ENCODE assay signal across 9 cellular contexts in the genomic region with DNA sequence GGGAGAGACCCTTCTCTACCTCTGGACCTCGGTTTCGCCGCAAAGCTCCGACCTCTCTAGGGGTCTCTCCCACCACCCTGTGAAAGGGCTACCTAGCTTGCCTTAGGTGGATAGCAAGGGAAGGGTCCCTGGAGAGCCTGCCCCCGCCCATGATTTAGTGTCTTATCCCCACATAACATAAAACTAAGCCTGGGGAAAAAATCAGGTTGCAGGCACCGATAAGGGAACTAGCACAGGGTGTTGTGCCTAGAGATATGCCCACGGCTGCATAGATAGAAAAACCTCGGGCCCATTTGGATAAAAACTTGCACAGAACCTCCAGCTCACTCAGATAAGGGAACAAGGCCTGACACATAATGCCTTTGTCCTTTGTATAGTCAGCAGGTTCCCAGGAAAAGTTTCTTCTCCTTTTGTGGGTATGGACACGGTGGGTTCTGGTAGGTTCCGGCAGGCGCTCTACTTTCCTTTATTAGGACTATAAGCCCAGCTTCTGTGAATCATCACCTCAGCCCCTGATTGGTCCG. TPM values are rescaled to one million over a fixed set of nuclear protein-coding genes. Genes with fewer than 3 reads are reported as not detected.
DNase-seq lines count a peak whose midpoint lies in the region; ATAC-seq, FAIRE-seq and TF ChIP-seq lines count a peak whose summit lies in the region.
"Had no signal": no experiment of that assay in that cellular context is flagged by ENCODE, and none has a peak within 500 bp of the region (broad histone marks: within the 10 kb centered on the region; RNA-seq: fewer than 3 reads in every experiment).

No MANE protein-coding gene starts in this region.

- peaks cover 6% of the 10 kb centered on the region; the same call in 1 of the 3 replicates for H3K4me1 ChIP-seq in A549
- no peaks in the 10 kb centered on the region for H3K4me1 ChIP-seq in colonic mucosa
- peaks cover 18% of the 10 kb centered on the region for H3K4me1 ChIP-seq in mucosa of descending colon (ENCODE audit: low read depth)

- intact Hi-C loops in colonic mucosa (cut with DNase I) (no loop called here), mucosa of descending colon (cut with DNase I, micrococcal nuclease) (no loop called here)

- WGBS in A549 (ENCODE audit: missing lambda C conversion rate): 43% methylated on average over 12 of the region's 12 CpGs

- peaks cover 19% of the 10 kb centered on the region for H3K4me1 Mint-ChIP-seq in stimulated activated memory B cell treated with anti-CD40 and anti-IgM and Interleukin-4, amounts not matched to agents 10 μg/mL and 1 μg/mL and 100 μg/mL, for 72 hours

- CTCF ChIA-PET in A549 (lab: Yijun Ruan, JAX): interaction anchor here (0.9 to 1.1 kb wide), 2 partner anchors 21 to 54 kb away, joined by 3 to 5 read pairs; partner anchors contain the start of gene PGBD1

- DNase-seq in A549 (ENCODE audit: low read depth in 1 of 2, low spot score in 1 of 2) (no peak), colonic mucosa (peak; percentile 31), mucosa of descending colon (peak in 1 of 3 donors; percentile 33), DMS79 (lab: John Stamatoyannopoulos, UW) (no peak)
- no peak for DNase-seq in activated naive CD4-positive, alpha-beta T cell treated with anti-CD3 and anti-CD28 coated beads, Interleukin-2, amount 50 U/mL, for 72 hours (ENCODE audit: low spot score in 2 of 2)

- H3K36me3 Mint-ChIP-seq in activated naive CD4-positive, alpha-beta T cell treated with anti-CD3 and anti-CD28 coated beads, Interleukin-2, amount 50 U/mL, for 72 hours: peaks cover 0 to 6% of the 10 kb centered on the region in 2 donors
- peaks cover 1% of the 10 kb centered on the region for H3K36me3 Mint-ChIP-seq in stimulated activated memory B cell treated with anti-CD40 and anti-IgM and Interleukin-4, amounts not matched to agents 10 μg/mL and 1 μg/mL and 100 μg/mL, for 72 hours
- H3K36me3 Mint-ChIP-seq: stimulated activated effector memory CD8-positive, alpha-beta T cell treated with anti-CD3 and anti-CD28 coated beads, Interleukin-12 subunit alpha, Interleukin-12 subunit beta, amount 100 ng/mL, for 72 hours had no signal

- H3K27me3 ChIP-seq in colonic mucosa: no peaks in the 10 kb centered on the region

- H3K4me3 Mint-ChIP-seq in stimulated activated memory B cell treated with anti-CD40 and anti-IgM and Interleukin-4, amounts not matched to agents 10 μg/mL and 1 μg/mL and 100 μg/mL, for 72 hours: no peak overlapping the region
- H3K4me3 Mint-ChIP-seq: stimulated activated effector memory CD8-positive, alpha-beta T cell treated with anti-CD3 and anti-CD28 coated beads, Interleukin-12 subunit alpha, Interleukin-12 subunit beta, amount 100 ng/mL, for 72 hours had no signal

- H3K4me2 ChIP-seq in A549: peak overlapping the region; percentile 89

- ATAC-seq in A549 (no peak), HG02943 (IDR thresholded peaks at IDR 0.05; ENCODE audit: low read depth, unreplicated experiment) (peak; percentile 2), mucosa of descending colon (peak; percentile 3), HG03457 (IDR thresholded peaks at IDR 0.05; ENCODE audit: unreplicated experiment) (no peak)
- ATAC-seq in activated naive CD4-positive, alpha-beta T cell treated with anti-CD3 and anti-CD28 coated beads, Interleukin-2, amount 50 U/mL, for 72 hours: no peak
- no peak for ATAC-seq in stimulated activated memory B cell treated with anti-CD40 and anti-IgM and Interleukin-4, amounts not matched to agents 10 μg/mL and 1 μg/mL and 100 μg/mL, for 72 hours

- no peaks in the 10 kb centered on the region for H3K27me3 Mint-ChIP-seq in stimulated activated memory B cell treated with anti-CD40 and anti-IgM and Interleukin-4, amounts not matched to agents 10 μg/mL and 1 μg/mL and 100 μg/mL, for 72 hours

- TF ChIP-seq CTCF in A549 (IDR thresholded peaks at IDR 0.05) (no peak), colonic mucosa (IDR thresholded peaks at IDR 0.05) (no peak), mucosa of descending colon (IDR thresholded peaks at IDR 0.05) (no peak)

- peaks cover under 1% of the 10 kb centered on the region; the same call in 1 of the 3 replicates for H3K9me3 ChIP-seq in A549
- H3K9me3 ChIP-seq in colonic mucosa: no peaks in the 10 kb centered on the region
- H3K9me3 ChIP-seq in mucosa of descending colon: no peaks in the 10 kb centered on the region

- H3K36me3 ChIP-seq in colonic mucosa (no peaks in the 10 kb centered on the region), mucosa of descending colon (ENCODE audit: low read depth) (no peaks in the 10 kb centered on the region)

- H3K9ac ChIP-seq in colonic mucosa (ENCODE audit: low read depth in 2 of 2, low read length in 2 of 2): peak overlapping the region; percentile 26 to 98

- H3K27ac Mint-ChIP-seq in activated naive CD4-positive, alpha-beta T cell treated with anti-CD3 and anti-CD28 coated beads, Interleukin-2, amount 50 U/mL, for 72 hours: no peak overlapping the region
- no peak overlapping the region for H3K27ac Mint-ChIP-seq in stimulated activated memory B cell treated with anti-CD40 and anti-IgM and Interleukin-4, amounts not matched to agents 10 μg/mL and 1 μg/mL and 100 μg/mL, for 72 hours
- H3K27ac Mint-ChIP-seq: stimulated activated effector memory CD8-positive, alpha-beta T cell treated with anti-CD3 and anti-CD28 coated beads, Interleukin-12 subunit alpha, Interleukin-12 subunit beta, amount 100 ng/mL, for 72 hours had no signal

- H3K4me3 ChIP-seq in A549 (peak overlapping the region; percentile 77), colonic mucosa (peak overlapping the region; percentile 64), mucosa of descending colon (peak overlapping the region; percentile 56)

- peak overlapping the region; percentile 87 to 97 for H3K27ac ChIP-seq in A549
- peak overlapping the region; percentile 97 for H3K27ac ChIP-seq in colonic mucosa

- no peak for TF ChIP-seq POLR2A in A549 (IDR thresholded peaks at IDR 0.05; ENCODE audit: low read length)

- FAIRE-seq in A549 (lab: Jason Lieb, UNC): no peak

- no peak for TF ChIP-seq RAD21 in A549 (conservative IDR thresholded peaks at IDR 0.05 in 1 of 2, IDR thresholded peaks at IDR 0.05 in 1 of 2)

- no peak for TF ChIP-seq EP300 in A549 (IDR thresholded peaks at IDR 0.05)

- POLR2A ChIA-PET in A549 (lab: Yijun Ruan, JAX): interaction anchor here (0.5 to 2.3 kb wide), 16 partner anchors 13 to 442 kb away, joined by 3 to 14 read pairs (median 5); partner anchors contain the start of genes PGBD1, ZKSCAN3, ZKSCAN4 and ZKSCAN8

- H3K9me3 Mint-ChIP-seq in activated naive CD4-positive, alpha-beta T cell treated with anti-CD3 and anti-CD28 coated beads, Interleukin-2, amount 50 U/mL, for 72 hours: peaks cover 0 to 20% of the 10 kb centered on the region in 2 donors
- peaks cover 7% of the 10 kb centered on the region for H3K9me3 Mint-ChIP-seq in stimulated activated memory B cell treated with anti-CD40 and anti-IgM and Interleukin-4, amounts not matched to agents 10 μg/mL and 1 μg/mL and 100 μg/mL, for 72 hours

TF ChIP-seq in A549, 52 proteins besides CTCF, POLR2A, EP300 and RAD21 (continues in another document):
- TF ChIP-seq FOSL2 (IDR thresholded peaks at IDR 0.05) (no peak), FOSL2 (CRISPR knock-in tag; IDR thresholded peaks at IDR 0.05) (no peak)

RNA-seq across cellular contexts. Expression of gene ZSCAN31, which starts 0.8 kb away (rescaled TPM):
- polyA plus RNA-seq in A549 (2011; rRNA removed) (4.0 and 4.8 TPM in 2 replicates), A549 (2017; fragmentation: RNase III; extraction: RNeasy Plus Mini Kit Qiagen cat#74134 plus additional on column Dnase treatment) (3.0 to 3.6 TPM (median 3.1 TPM) in 3 replicates)
- 1.4 and 1.5 TPM in 2 replicates for polyA plus RNA-seq in A549 (2012; cell fraction: cytosol; rRNA removed)
- polyA plus RNA-seq in A549 (2012; cell fraction: nucleus; rRNA removed): 1.0 and 1.2 TPM in 2 replicates
- 7.5 and 11.0 TPM in 2 replicates for polyA minus RNA-seq in A549 (2011; rRNA and poly(A)+ RNA removed)
- total RNA-seq in colonic mucosa (1 to 10 TPM; 6.6 to 7.0 TPM), mucosa of descending colon (10 to 100 TPM in 1 of 3 donors, 1 to 10 TPM in 2; 6.3 to 20.5 (median 8.7) TPM)
- total RNA-seq in activated naive CD4-positive, alpha-beta T cell treated with anti-CD3 and anti-CD28 coated beads, Interleukin-2, amount 50 U/mL, for 72 hours: 1 to 10 TPM in 1 of 2 donors, under 1 TPM in 1; 0.70 to 1.7 TPM

RNA-seq across cellular contexts. Expression of gene ZKSCAN3, which starts 14.6 kb away (rescaled TPM):
- 2.7 and 3.5 TPM in 2 replicates for polyA plus RNA-seq in A549 (2011; rRNA removed)
- 0.75 and 0.93 TPM in 2 replicates for polyA plus RNA-seq in A549 (2012; cell fraction: cytosol; rRNA removed)
- polyA plus RNA-seq in A549 (2012; cell fraction: nucleus; rRNA removed): 0.54 and 0.92 TPM in 2 replicates
- polyA plus RNA-seq in A549 (2017; fragmentation: RNase III; extraction: RNeasy Plus Mini Kit Qiagen cat#74134 plus additional on column Dnase treatment): 1.5 to 1.6 TPM (median 1.6 TPM) in 3 replicates
- 1.4 and 2.0 TPM in 2 replicates for polyA minus RNA-seq in A549 (2011; rRNA and poly(A)+ RNA removed)
- 1 to 10 TPM; 4.9 to 6.1 TPM for total RNA-seq in colonic mucosa
- total RNA-seq in mucosa of descending colon: 10 to 100 TPM in 1 of 3 donors, 1 to 10 TPM in 2; 5.2 to 12.8 (median 6.1) TPM
- 1 to 10 TPM; 3.0 to 4.8 TPM for total RNA-seq in activated naive CD4-positive, alpha-beta T cell treated with anti-CD3 and anti-CD28 coated beads, Interleukin-2, amount 50 U/mL, for 72 hours

RNA-seq across cellular contexts. Expression of gene PGBD1, which starts 53.7 kb away (rescaled TPM):
- 5.2 and 7.0 TPM in 2 replicates for polyA plus RNA-seq in A549 (2011; rRNA removed)
- 2.2 and 2.5 TPM in 2 replicates for polyA plus RNA-seq in A549 (2012; cell fraction: cytosol; rRNA removed)
- 1.8 and 2.2 TPM in 2 replicates for polyA plus RNA-seq in A549 (2012; cell fraction: nucleus; rRNA removed)
- 3.7 to 4.1 TPM (median 3.7 TPM) in 3 replicates for polyA plus RNA-seq in A549 (2017; fragmentation: RNase III; extraction: RNeasy Plus Mini Kit Qiagen cat#74134 plus additional on column Dnase treatment)
- 3.3 and 3.8 TPM in 2 replicates for polyA minus RNA-seq in A549 (2011; rRNA and poly(A)+ RNA removed)
- total RNA-seq in colonic mucosa: 1 to 10 TPM; 1.0 to 2.0 TPM
- total RNA-seq in mucosa of descending colon: 1 to 10 TPM in 2 of 3 donors, under 1 TPM in 1; 0.75 to 6.6 (median 1.9) TPM
- 1 to 10 TPM in 1 of 2 donors, under 1 TPM in 1; 0.39 to 2.3 TPM for total RNA-seq in activated naive CD4-positive, alpha-beta T cell treated with anti-CD3 and anti-CD28 coated beads, Interleukin-2, amount 50 U/mL, for 72 hours

Comparison
In these comparisons a context has a peak if more than half of its experiments do, and no peak if none do; other contexts are left out.
1. ATAC-seq: peak in HG02943 (single experiment) and mucosa of descending colon (single experiment); none in A549 (0 of 2), activated naive CD4-positive, alpha-beta T cell treated with anti-CD3 and anti-CD28 coated beads, Interleukin-2, amount 50 U/mL, for 72 hours (0 of 2), HG03457 (single experiment) and stimulated activated memory B cell treated with anti-CD40 and anti-IgM and Interleukin-4, amounts not matched to agents 10 μg/mL and 1 μg/mL and 100 μg/mL, for 72 hours (single experiment).
2. Peak in every context shown above with its lines, with median percentiles within 50 percentile points of each other: H3K4me3 ChIP-seq.